ENCODE assay signal across 12 cellular contexts in the genomic region with DNA sequence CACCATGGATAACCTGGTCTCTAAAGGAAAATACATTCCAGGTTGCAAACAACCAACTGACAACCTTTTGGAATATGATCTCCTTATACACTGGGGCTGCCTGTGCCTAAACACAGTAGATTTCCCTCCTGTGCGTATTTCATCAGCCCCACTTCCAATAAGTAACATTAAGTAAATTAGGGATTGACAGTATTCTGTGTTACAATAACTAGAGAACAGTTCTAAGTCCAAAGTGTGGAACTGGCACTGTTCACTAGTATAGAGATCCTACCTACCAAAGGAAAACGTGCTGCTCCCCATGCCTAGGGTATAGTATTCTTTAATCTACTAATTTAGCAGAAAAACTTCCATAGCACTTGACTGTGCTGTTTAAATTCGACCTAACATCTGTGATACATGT.
DNase-seq lines count a peak whose midpoint lies in the region; ATAC-seq and TF ChIP-seq lines count a peak whose summit lies in the region.
"Had no signal": no experiment of that assay in that cellular context is flagged by ENCODE, and none has a peak within 500 bp of the region (broad histone marks: within the 10 kb centered on the region; RNA-seq: fewer than 3 reads in every experiment).

No MANE protein-coding gene starts in this region.

- POLR2A ChIA-PET in activated B cell treated with CpG ODN at 0.5 μM for 24 hours (lab: Charles Lee): interaction anchor here (1.2 to 2.4 kb wide), 4 partner anchors 18 to 84 kb away, joined by 3 to 10 read pairs (median 6); partner anchors contain the start of gene SLC38A1

- H3K9me3 Mint-ChIP-seq in activated naive CD8-positive, alpha-beta T cell (ENCODE audit: low read depth): peaks cover under 1% of the 10 kb centered on the region
- peaks cover 3% of the 10 kb centered on the region for H3K9me3 Mint-ChIP-seq in activated naive CD8-positive, alpha-beta T cell treated with anti-CD3 and anti-CD28 coated beads, Interleukin-2, amount 50 U/mL, for 24 hours
- H3K9me3 Mint-ChIP-seq in activated B cell treated with CpG ODN at 0.5 μM for 24 hours: no peaks in the 10 kb centered on the region
- no peaks in the 10 kb centered on the region for H3K9me3 Mint-ChIP-seq in memory B cell

- no peak overlapping the region for H3K4me3 Mint-ChIP-seq in activated naive CD8-positive, alpha-beta T cell
- H3K4me3 Mint-ChIP-seq in activated naive CD8-positive, alpha-beta T cell treated with anti-CD3 and anti-CD28 coated beads, Interleukin-2, amount 50 U/mL, for 24 hours: no peak overlapping the region
- peak overlapping the region; percentile 38 for H3K4me3 Mint-ChIP-seq in activated B cell treated with CpG ODN at 0.5 μM for 24 hours
- no peak overlapping the region for H3K4me3 Mint-ChIP-seq in memory B cell

- H3K27me3 Mint-ChIP-seq in activated naive CD8-positive, alpha-beta T cell: no peaks in the 10 kb centered on the region
- H3K27me3 Mint-ChIP-seq in activated naive CD8-positive, alpha-beta T cell treated with anti-CD3 and anti-CD28 coated beads, Interleukin-2, amount 50 U/mL, for 24 hours: no peaks in the 10 kb centered on the region
- H3K27me3 Mint-ChIP-seq in activated B cell treated with CpG ODN at 0.5 μM for 24 hours (no peaks in the 10 kb centered on the region), memory B cell (no peaks in the 10 kb centered on the region)

- peaks cover 61% of the 10 kb centered on the region for H3K4me1 Mint-ChIP-seq in activated naive CD8-positive, alpha-beta T cell (ENCODE audit: low read depth)
- peaks cover 57% of the 10 kb centered on the region for H3K4me1 Mint-ChIP-seq in activated naive CD8-positive, alpha-beta T cell treated with anti-CD3 and anti-CD28 coated beads, Interleukin-2, amount 50 U/mL, for 24 hours
- H3K4me1 Mint-ChIP-seq in activated B cell treated with CpG ODN at 0.5 μM for 24 hours: peaks cover 91% of the 10 kb centered on the region
- H3K4me1 Mint-ChIP-seq in memory B cell: peaks cover 49% of the 10 kb centered on the region

- no peak for TF ChIP-seq CTCF in activated B cell treated with CpG ODN at 0.5 μM for 24 hours (IDR thresholded peaks at IDR 0.05)

- peaks cover 22% of the 10 kb centered on the region for H3K36me3 Mint-ChIP-seq in activated naive CD8-positive, alpha-beta T cell
- peaks cover 54% of the 10 kb centered on the region for H3K36me3 Mint-ChIP-seq in activated naive CD8-positive, alpha-beta T cell treated with anti-CD3 and anti-CD28 coated beads, Interleukin-2, amount 50 U/mL, for 24 hours (ENCODE audit: low read depth)
- peaks cover 72% of the 10 kb centered on the region for H3K36me3 Mint-ChIP-seq in activated B cell treated with CpG ODN at 0.5 μM for 24 hours (ENCODE audit: low read depth)
- H3K36me3 Mint-ChIP-seq in memory B cell: peaks cover 14% of the 10 kb centered on the region

- H3K27ac Mint-ChIP-seq in activated naive CD8-positive, alpha-beta T cell: peak overlapping the region; percentile 76
- no peak overlapping the region for H3K27ac Mint-ChIP-seq in activated naive CD8-positive, alpha-beta T cell treated with anti-CD3 and anti-CD28 coated beads, Interleukin-2, amount 50 U/mL, for 24 hours
- H3K27ac Mint-ChIP-seq in activated B cell treated with CpG ODN at 0.5 μM for 24 hours (peak overlapping the region; percentile 80), memory B cell (peak overlapping the region; percentile 79)

- no peak for ATAC-seq in activated naive CD8-positive, alpha-beta T cell treated with anti-CD3 and anti-CD28 coated beads, Interleukin-2, amount 50 U/mL, for 24 hours
- no peak for ATAC-seq in activated B cell treated with CpG ODN at 0.5 μM for 24 hours (ENCODE audit: low read depth)
- ATAC-seq in memory B cell (ENCODE audit: low read depth): no peak
- ATAC-seq in HG03196 (IDR thresholded peaks at IDR 0.05; ENCODE audit: unreplicated experiment): no peak

- DNase-seq in activated naive CD8-positive, alpha-beta T cell treated with anti-CD3 and anti-CD28 coated beads, Interleukin-2, amount 50 U/mL, for 24 hours: no peak
- DNase-seq in activated B cell treated with CpG ODN at 0.5 μM for 24 hours (no peak), memory B cell (ENCODE audit: low spot score in 2 of 2) (no peak), NCI-H2171 (lab: John Stamatoyannopoulos, UW) (no peak), HuH-7.5 (ENCODE audit: low spot score) (no peak)
- DNase-seq: NCI-H1417 treated with DMSO at 0.1 percent for 48 hours, NCI-H187 treated with DMSO at 0.1 percent for 48 hours, NCI-H226, NCI-H524, SHP77 treated with DMSO at 0.1 percent for 48 hours had no signal

- intact Hi-C loops in activated B cell treated with CpG ODN at 0.5 μM for 24 hours (cut with micrococcal nuclease): no loop called here

- CTCF ChIA-PET in activated B cell treated with CpG ODN at 0.5 μM for 24 hours (lab: Charles Lee): no interaction called here
